Comparison of ENCODE assay signal across 1 cellular context in the genomic region with DNA sequence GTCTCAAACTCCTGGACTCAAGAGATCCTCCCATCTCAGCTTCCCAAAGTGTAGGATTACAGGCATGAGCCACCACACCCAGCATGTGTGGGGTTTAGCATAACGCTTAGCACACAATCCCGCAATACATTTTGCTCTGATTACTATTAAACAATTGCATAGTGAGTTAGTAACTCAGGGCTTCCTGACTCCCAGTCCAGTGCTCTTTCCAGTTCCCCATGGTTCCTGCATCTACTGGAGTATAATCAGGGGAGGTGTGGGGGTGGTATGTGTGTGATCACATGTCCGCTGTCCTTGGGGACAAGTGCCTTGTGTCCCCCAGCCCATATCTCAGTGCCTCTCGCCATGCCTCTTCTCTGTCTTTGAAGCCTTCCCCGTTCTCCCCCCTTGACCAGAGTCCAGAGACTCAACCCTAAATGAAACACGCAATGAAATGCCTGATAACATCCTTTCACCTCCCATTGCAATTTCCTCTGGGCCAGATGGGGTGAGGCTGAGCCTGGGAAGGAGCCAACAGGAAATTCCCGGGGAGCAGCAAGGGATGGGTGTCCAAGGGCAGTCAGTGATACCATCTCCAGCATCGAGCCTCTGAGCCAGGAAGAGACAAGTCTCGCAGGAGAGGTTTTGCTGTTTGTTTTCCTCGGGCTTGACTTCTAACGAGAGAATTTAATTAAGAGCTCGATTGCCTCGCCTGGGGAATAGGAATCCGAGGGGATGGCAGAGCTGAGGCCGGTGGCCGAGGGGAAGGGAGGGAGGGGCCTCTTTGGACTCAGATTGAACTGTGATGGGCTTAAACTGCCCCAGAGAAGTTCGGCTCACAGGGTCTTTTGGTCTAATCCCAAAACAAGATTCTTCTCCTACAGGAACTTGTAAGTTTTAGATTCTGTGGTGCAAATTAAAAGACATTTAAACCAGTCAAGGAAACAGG.
TF ChIP-seq lines count a peak whose summit lies in the region.

No MANE protein-coding gene starts in this region.

TF ChIP-seq in HepG2, 621 proteins besides CTCF, POLR2A, EP300 and RAD21:
- TF ChIP-seq, protein P1, sequence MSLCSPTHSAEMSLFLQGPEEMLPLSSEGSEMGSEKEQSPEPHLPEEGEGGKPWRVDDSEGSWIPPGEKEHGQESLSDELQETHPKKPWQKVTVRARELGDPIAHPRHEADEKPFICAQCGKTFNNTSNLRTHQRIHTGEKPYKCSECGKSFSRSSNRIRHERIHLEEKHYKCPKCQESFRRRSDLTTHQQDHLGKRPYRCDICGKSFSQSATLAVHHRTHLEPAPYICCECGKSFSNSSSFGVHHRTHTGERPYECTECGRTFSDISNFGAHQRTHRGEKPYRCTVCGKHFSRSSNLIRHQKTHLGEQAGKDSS (CRISPR knock-in tag; IDR thresholded peaks at IDR 0.05; ENCODE audit: borderline replicate concordance, low read depth), result peak; percentile 99
- peak; percentile 46 for TF ChIP-seq TEAD3 (CRISPR knock-in tag; optimal IDR thresholded peaks at IDR 0.05; ENCODE audit: borderline replicate concordance)
- TF ChIP-seq MEIS1 (CRISPR knock-in tag; IDR thresholded peaks at IDR 0.05; ENCODE audit: borderline replicate concordance), result 0 out of 2 replicates have a peak, but pooled peaks have one; percentile 26
- 0 out of 2 replicates have a peak, but pooled peaks have one; percentile 25 for TF ChIP-seq FOXC1 (CRISPR knock-in tag; IDR thresholded peaks at IDR 0.05; ENCODE audit: borderline replicate concordance)
- TF ChIP-seq ZNF350 (CRISPR knock-in tag; IDR thresholded peaks at IDR 0.05; ENCODE audit: borderline replicate concordance, low read depth), result 0 out of 2 replicates have a peak, but pooled peaks have one; percentile 40
- no peak for TF ChIP-seq PHB2 (IDR thresholded peaks at IDR 0.05; ENCODE audit: partially characterized antibody)
- TF ChIP-seq, protein P2, sequence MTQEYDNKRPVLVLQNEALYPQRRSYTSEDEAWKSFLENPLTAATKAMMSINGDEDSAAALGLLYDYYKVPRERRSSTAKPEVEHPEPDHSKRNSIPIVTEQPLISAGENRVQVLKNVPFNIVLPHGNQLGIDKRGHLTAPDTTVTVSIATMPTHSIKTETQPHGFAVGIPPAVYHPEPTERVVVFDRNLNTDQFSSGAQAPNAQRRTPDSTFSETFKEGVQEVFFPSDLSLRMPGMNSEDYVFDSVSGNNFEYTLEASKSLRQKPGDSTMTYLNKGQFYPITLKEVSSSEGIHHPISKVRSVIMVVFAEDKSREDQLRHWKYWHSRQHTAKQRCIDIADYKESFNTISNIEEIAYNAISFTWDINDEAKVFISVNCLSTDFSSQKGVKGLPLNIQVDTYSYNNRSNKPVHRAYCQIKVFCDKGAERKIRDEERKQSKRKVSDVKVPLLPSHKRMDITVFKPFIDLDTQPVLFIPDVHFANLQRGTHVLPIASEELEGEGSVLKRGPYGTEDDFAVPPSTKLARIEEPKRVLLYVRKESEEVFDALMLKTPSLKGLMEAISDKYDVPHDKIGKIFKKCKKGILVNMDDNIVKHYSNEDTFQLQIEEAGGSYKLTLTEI (CRISPR knock-in tag; conservative IDR thresholded peaks at IDR 0.05), result no peak
- TF ChIP-seq ZMYM3 (CRISPR knock-in tag; IDR thresholded peaks at IDR 0.05), result peak; percentile 53
- TF ChIP-seq, protein P3, sequence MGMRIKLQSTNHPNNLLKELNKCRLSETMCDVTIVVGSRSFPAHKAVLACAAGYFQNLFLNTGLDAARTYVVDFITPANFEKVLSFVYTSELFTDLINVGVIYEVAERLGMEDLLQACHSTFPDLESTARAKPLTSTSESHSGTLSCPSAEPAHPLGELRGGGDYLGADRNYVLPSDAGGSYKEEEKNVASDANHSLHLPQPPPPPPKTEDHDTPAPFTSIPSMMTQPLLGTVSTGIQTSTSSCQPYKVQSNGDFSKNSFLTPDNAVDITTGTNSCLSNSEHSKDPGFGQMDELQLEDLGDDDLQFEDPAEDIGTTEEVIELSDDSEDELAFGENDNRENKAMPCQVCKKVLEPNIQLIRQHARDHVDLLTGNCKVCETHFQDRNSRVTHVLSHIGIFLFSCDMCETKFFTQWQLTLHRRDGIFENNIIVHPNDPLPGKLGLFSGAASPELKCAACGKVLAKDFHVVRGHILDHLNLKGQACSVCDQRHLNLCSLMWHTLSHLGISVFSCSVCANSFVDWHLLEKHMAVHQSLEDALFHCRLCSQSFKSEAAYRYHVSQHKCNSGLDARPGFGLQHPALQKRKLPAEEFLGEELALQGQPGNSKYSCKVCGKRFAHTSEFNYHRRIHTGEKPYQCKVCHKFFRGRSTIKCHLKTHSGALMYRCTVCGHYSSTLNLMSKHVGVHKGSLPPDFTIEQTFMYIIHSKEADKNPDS (CRISPR knock-in tag; IDR thresholded peaks at IDR 0.05), result 0 out of 2 replicates have a peak, but pooled peaks have one; percentile 62
- TF ChIP-seq ZNF367 (CRISPR knock-in tag; IDR thresholded peaks at IDR 0.05; ENCODE audit: borderline replicate concordance), result no peak
- no peak for TF ChIP-seq NFKBIZ (CRISPR knock-in tag; IDR thresholded peaks at IDR 0.05)
- no peak for TF ChIP-seq ZNF205 (CRISPR knock-in tag; IDR thresholded peaks at IDR 0.05)
- no peak for TF ChIP-seq ZNF225 (CRISPR knock-in tag; IDR thresholded peaks at IDR 0.05)
- no peak for TF ChIP-seq ZNF180 (CRISPR knock-in tag; IDR thresholded peaks at IDR 0.05; ENCODE audit: borderline replicate concordance, low read depth)
- TF ChIP-seq, protein P4, sequence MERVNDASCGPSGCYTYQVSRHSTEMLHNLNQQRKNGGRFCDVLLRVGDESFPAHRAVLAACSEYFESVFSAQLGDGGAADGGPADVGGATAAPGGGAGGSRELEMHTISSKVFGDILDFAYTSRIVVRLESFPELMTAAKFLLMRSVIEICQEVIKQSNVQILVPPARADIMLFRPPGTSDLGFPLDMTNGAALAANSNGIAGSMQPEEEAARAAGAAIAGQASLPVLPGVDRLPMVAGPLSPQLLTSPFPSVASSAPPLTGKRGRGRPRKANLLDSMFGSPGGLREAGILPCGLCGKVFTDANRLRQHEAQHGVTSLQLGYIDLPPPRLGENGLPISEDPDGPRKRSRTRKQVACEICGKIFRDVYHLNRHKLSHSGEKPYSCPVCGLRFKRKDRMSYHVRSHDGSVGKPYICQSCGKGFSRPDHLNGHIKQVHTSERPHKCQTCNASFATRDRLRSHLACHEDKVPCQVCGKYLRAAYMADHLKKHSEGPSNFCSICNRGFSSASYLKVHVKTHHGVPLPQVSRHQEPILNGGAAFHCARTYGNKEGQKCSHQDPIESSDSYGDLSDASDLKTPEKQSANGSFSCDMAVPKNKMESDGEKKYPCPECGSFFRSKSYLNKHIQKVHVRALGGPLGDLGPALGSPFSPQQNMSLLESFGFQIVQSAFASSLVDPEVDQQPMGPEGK (CRISPR knock-in tag; IDR thresholded peaks at IDR 0.05), result peak; percentile 34; the same call in 1 of the 2 replicates
- TF ChIP-seq ZNF709 (CRISPR knock-in tag; IDR thresholded peaks at IDR 0.05), result no peak
- TF ChIP-seq ZNF44 (CRISPR knock-in tag; IDR thresholded peaks at IDR 0.05), result no peak
